Comparison of ENCODE assay signal across 23 cellular contexts in genomic region chr1:10790155-10790707, GRCh38. TPM values are rescaled to one million over a fixed set of nuclear protein-coding genes. Genes with fewer than 3 reads are reported as not detected.
DNase-seq lines count a peak whose midpoint lies in the region; ATAC-seq and TF ChIP-seq lines count a peak whose summit lies in the region.
"Had no signal": no experiment of that assay in that cellular context is flagged by ENCODE, and none has a peak within 500 bp of the region (broad histone marks: within the 10 kb centered on the region; RNA-seq: fewer than 3 reads in every experiment).

No MANE protein-coding gene starts in this region.

- H3K79me1 ChIP-seq in neuronal stem cell (ENCODE audit: low read depth, low read length), result peaks cover 9% of the 10 kb centered on the region

- intact Hi-C loops in cardiac septum (cut with DNase I), result no loop called here

- H4K8ac ChIP-seq in neuronal stem cell (ENCODE audit: low read depth, low read length), result no peak overlapping the region

- H3K4me1 ChIP-seq in right atrium auricular region (peaks cover 0 to 73% of the 10 kb centered on the region in 2 donors), neuronal stem cell (ENCODE audit: control insufficient read depth in 2 of 2, insufficient read depth in 1 of 2, low read depth in 1 of 2, low read length in 2 of 2) (peaks cover 18 to 23% of the 10 kb centered on the region in 2 donors)

- H3K27me3 ChIP-seq in right atrium auricular region (no peaks in the 10 kb centered on the region), neuronal stem cell (ENCODE audit: control insufficient read depth in 3 of 3, insufficient read depth in 3 of 3, low read depth in 1 of 3, low read length in 3 of 3) (peaks cover 10 to 95% (median 16%) of the 10 kb centered on the region in 3 experiments)
- H3K27me3 ChIP-seq: ascending aorta, pancreas had no signal

- no peaks in the 10 kb centered on the region for H3K9me3 ChIP-seq in right atrium auricular region
- no peaks in the 10 kb centered on the region for H3K9me3 ChIP-seq in neuronal stem cell (replicated peaks in 1 of 2; ENCODE audit: control insufficient read depth in 2 of 2, insufficient read depth in 1 of 2, low read depth in 1 of 2, low read length in 2 of 2)
- H3K9me3 ChIP-seq: ascending aorta, pancreas, tibial nerve had no signal

- H2BK12ac ChIP-seq in neuronal stem cell (ENCODE audit: low read length), result no peak overlapping the region

- no peak overlapping the region for H2BK120ac ChIP-seq in neuronal stem cell (ENCODE audit: low read depth, low read length)

- peak overlapping the region; percentile 63 for H3K18ac ChIP-seq in neuronal stem cell (ENCODE audit: low read length)

- no peak overlapping the region for H2AFZ ChIP-seq in neuronal stem cell (ENCODE audit: low read length)

- no peak overlapping the region for H3K4me3 ChIP-seq in right atrium auricular region
- no peak overlapping the region for H3K4me3 ChIP-seq in neuronal stem cell (ENCODE audit: low read length in 2 of 2)
- H3K4me3 ChIP-seq: ascending aorta, pancreas, tibial nerve had no signal

- peak overlapping the region; percentile 65 for H3K27ac ChIP-seq in right atrium auricular region
- H3K27ac ChIP-seq in neuronal stem cell (replicated peaks; ENCODE audit: low read length), result no peak overlapping the region
- H3K27ac ChIP-seq: ascending aorta, tibial nerve had no signal

- H2BK15ac ChIP-seq in neuronal stem cell (ENCODE audit: low read length), result no peak overlapping the region

- no peak overlapping the region for H3K4ac ChIP-seq in neuronal stem cell (ENCODE audit: low read length)

- no CpG with 5 or more reads among the region's 15 CpGs for WGBS in neuronal stem cell (ENCODE audit: extremely low coverage in 2 of 2, insufficient read length in 2 of 2, insufficient replicate concordance in 1 of 2), 2 donors

- H3K9ac ChIP-seq in neuronal stem cell (ENCODE audit: low read depth, low read length, poor library complexity), result no peak overlapping the region

- H4K91ac ChIP-seq in neuronal stem cell (ENCODE audit: low read depth, low read length, poor library complexity), result no peak overlapping the region

- H2AK5ac ChIP-seq in neuronal stem cell (ENCODE audit: low read depth, low read length), result peak overlapping the region; percentile 52

- DNase-seq in DMS 273 (lab: John Stamatoyannopoulos, UW; ENCODE audit: unreplicated experiment) (peak; percentile 47), DMS 273 treated with DMSO at 0.1 percent for 48 hours (lab: John Stamatoyannopoulos, UW) (no peak), right atrium auricular region (ENCODE audit: low spot score) (no peak), cardiac septum (ENCODE audit: low spot score) (no peak), neuronal stem cell (ENCODE audit: low spot score) (no peak), A172 (ENCODE audit: low spot score) (no peak)
- no peak for DNase-seq in stimulated activated CD4-positive, alpha-beta T cell treated with anti-CD3 and anti-CD28 coated beads, Interleukin-2, amount 100 ng/mL, for 24 hours
- DNase-seq: 8988T; activated CD4-positive, alpha-beta T cell treated with anti-CD3 and anti-CD28 coated beads for 4 hours; activated CD8-positive, alpha-beta memory T cell treated with anti-CD3 and anti-CD28 coated beads, Interleukin-2, amount 10 ng/mL, durations not matched to agents 7 days and 5 days; cerebellar nuclear complex; COR-L47; foreskin fibroblast; hypothalamus; naive thymus-derived CD4-positive, alpha-beta T cell; NCI-H1105 treated with DMSO at 0.1 percent for 48 hours; NCI-H345; stimulated activated naive CD4-positive, alpha-beta T cell; SW 1271 had no signal

- H2BK5ac ChIP-seq in neuronal stem cell (ENCODE audit: low read length), result no peak overlapping the region

- no peak overlapping the region for H3K23ac ChIP-seq in neuronal stem cell (ENCODE audit: low read depth, low read length, poor library complexity)

- H3K36me3 ChIP-seq in right atrium auricular region (no peaks in the 10 kb centered on the region), neuronal stem cell (replicated peaks in 1 of 2; ENCODE audit: control insufficient read depth in 2 of 2, insufficient read depth in 2 of 2, low read length in 2 of 2) (no peaks in the 10 kb centered on the region)
- H3K36me3 ChIP-seq: ascending aorta, pancreas, tibial nerve had no signal

- no peak overlapping the region for H3K14ac ChIP-seq in neuronal stem cell (ENCODE audit: low read length)

- no peak for TF ChIP-seq CTCF in right atrium auricular region (IDR thresholded peaks at IDR 0.05)

- H3K4me2 ChIP-seq in neuronal stem cell (ENCODE audit: insufficient read depth, low read length, poor library complexity, severe bottlenecking), result no peak overlapping the region

- no peak for ATAC-seq in HG03108 (IDR thresholded peaks at IDR 0.05; ENCODE audit: unreplicated experiment)
- ATAC-seq: activated CD8-positive, alpha-beta memory T cell treated with anti-CD3 and anti-CD28 coated beads, Interleukin-2, amount 10 ng/mL, durations not matched to agents 7 days and 5 days; naive thymus-derived CD4-positive, alpha-beta T cell; pancreas had no signal

RNA-seq across cellular contexts. Expression of gene CASZ1, which starts 6.2 kb away (rescaled TPM):
- total RNA-seq in right atrium auricular region (10 to 100 TPM; 44.3 to 50.3 TPM), cardiac septum (82.0 TPM)
- 12.5 TPM for polyA plus RNA-seq in neuronal stem cell (2013, experiment 1 of 2)
- 13.3 TPM for polyA plus RNA-seq in neuronal stem cell (2013, experiment 2 of 2)
- 1.1 and 1.6 TPM in 2 replicates for total RNA-seq in A172 (2014; rRNA removed; shearing (Covaris generic))

Comparison
In these comparisons a context has a peak if more than half of its experiments do, and no peak if none do; other contexts are left out.
1. RNA of gene CASZ1, which starts 6.2 kb away (total RNA-seq): 82.0 TPM in cardiac septum (single experiment) and 44.3 to 50.3 TPM in right atrium auricular region; 1.1 to 1.6 TPM in A172; every median in the first group is over 10 times any median in the second.